ENCODE assay signal across 1 cellular context in genomic region chr16:20741555-20742285, GRCh38.
TF ChIP-seq lines count a peak whose summit lies in the region.

THUMPD1 (minus strand) TSS chr16:20741818; CDS start chr16:20741739, 79 bp downstream.

TF ChIP-seq in HepG2, 621 proteins besides CTCF, POLR2A, EP300 and RAD21 (continued from another document and continues in another):
- peak; percentile 68 for TF ChIP-seq DR1 (CRISPR knock-in tag; IDR thresholded peaks at IDR 0.05)
- TF ChIP-seq NCOA1 (CRISPR knock-in tag; IDR thresholded peaks at IDR 0.05), result peak; percentile 79; the same call in 1 of the 2 replicates
- TF ChIP-seq, protein P1, sequence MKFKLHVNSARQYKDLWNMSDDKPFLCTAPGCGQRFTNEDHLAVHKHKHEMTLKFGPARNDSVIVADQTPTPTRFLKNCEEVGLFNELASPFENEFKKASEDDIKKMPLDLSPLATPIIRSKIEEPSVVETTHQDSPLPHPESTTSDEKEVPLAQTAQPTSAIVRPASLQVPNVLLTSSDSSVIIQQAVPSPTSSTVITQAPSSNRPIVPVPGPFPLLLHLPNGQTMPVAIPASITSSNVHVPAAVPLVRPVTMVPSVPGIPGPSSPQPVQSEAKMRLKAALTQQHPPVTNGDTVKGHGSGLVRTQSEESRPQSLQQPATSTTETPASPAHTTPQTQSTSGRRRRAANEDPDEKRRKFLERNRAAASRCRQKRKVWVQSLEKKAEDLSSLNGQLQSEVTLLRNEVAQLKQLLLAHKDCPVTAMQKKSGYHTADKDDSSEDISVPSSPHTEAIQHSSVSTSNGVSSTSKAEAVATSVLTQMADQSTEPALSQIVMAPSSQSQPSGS (CRISPR knock-in tag; IDR thresholded peaks at IDR 0.05), result peak; percentile 95
- TF ChIP-seq ZNF326 (CRISPR knock-in tag; IDR thresholded peaks at IDR 0.05; ENCODE audit: borderline replicate concordance), result peak; percentile 94
- no peak for TF ChIP-seq ZNF10 (CRISPR knock-in tag; IDR thresholded peaks at IDR 0.05; ENCODE audit: borderline replicate concordance, low read depth)
- 0 out of 2 replicates have a peak, but pooled peaks have one; percentile 84 for TF ChIP-seq DNMT3B (CRISPR knock-in tag; conservative IDR thresholded peaks at IDR 0.05)
- TF ChIP-seq, protein P2, sequence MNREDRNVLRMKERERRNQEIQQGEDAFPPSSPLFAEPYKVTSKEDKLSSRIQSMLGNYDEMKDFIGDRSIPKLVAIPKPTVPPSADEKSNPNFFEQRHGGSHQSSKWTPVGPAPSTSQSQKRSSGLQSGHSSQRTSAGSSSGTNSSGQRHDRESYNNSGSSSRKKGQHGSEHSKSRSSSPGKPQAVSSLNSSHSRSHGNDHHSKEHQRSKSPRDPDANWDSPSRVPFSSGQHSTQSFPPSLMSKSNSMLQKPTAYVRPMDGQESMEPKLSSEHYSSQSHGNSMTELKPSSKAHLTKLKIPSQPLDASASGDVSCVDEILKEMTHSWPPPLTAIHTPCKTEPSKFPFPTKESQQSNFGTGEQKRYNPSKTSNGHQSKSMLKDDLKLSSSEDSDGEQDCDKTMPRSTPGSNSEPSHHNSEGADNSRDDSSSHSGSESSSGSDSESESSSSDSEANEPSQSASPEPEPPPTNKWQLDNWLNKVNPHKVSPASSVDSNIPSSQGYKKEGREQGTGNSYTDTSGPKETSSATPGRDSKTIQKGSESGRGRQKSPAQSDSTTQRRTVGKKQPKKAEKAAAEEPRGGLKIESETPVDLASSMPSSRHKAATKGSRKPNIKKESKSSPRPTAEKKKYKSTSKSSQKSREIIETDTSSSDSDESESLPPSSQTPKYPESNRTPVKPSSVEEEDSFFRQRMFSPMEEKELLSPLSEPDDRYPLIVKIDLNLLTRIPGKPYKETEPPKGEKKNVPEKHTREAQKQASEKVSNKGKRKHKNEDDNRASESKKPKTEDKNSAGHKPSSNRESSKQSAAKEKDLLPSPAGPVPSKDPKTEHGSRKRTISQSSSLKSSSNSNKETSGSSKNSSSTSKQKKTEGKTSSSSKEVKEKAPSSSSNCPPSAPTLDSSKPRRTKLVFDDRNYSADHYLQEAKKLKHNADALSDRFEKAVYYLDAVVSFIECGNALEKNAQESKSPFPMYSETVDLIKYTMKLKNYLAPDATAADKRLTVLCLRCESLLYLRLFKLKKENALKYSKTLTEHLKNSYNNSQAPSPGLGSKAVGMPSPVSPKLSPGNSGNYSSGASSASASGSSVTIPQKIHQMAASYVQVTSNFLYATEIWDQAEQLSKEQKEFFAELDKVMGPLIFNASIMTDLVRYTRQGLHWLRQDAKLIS (CRISPR knock-in tag; IDR thresholded peaks at IDR 0.05), result peak; percentile 77; the same call in 1 of the 2 replicates
- TF ChIP-seq RARG (CRISPR knock-in tag; IDR thresholded peaks at IDR 0.05; ENCODE audit: low read depth), result no peak
- peak; percentile 96 for TF ChIP-seq SALL2 (CRISPR knock-in tag; IDR thresholded peaks at IDR 0.05)
- no peak for TF ChIP-seq SMARCC2 (IDR thresholded peaks at IDR 0.05)
- no peak for TF ChIP-seq ZNF780A (CRISPR knock-in tag; IDR thresholded peaks at IDR 0.05)
- peak; percentile 79 for TF ChIP-seq ZNF781 (CRISPR knock-in tag; IDR thresholded peaks at IDR 0.05; ENCODE audit: borderline replicate concordance, not compliant biosample characterization)
- TF ChIP-seq, protein P3, sequence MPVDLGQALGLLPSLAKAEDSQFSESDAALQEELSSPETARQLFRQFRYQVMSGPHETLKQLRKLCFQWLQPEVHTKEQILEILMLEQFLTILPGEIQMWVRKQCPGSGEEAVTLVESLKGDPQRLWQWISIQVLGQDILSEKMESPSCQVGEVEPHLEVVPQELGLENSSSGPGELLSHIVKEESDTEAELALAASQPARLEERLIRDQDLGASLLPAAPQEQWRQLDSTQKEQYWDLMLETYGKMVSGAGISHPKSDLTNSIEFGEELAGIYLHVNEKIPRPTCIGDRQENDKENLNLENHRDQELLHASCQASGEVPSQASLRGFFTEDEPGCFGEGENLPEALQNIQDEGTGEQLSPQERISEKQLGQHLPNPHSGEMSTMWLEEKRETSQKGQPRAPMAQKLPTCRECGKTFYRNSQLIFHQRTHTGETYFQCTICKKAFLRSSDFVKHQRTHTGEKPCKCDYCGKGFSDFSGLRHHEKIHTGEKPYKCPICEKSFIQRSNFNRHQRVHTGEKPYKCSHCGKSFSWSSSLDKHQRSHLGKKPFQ (CRISPR knock-in tag; IDR thresholded peaks at IDR 0.05; ENCODE audit: insufficient replicate concordance), result no peak
- peak; percentile 54; the same call in 1 of the 2 replicates for TF ChIP-seq ONECUT2 (CRISPR knock-in tag; IDR thresholded peaks at IDR 0.05)
- no peak for TF ChIP-seq ZNF354B (CRISPR knock-in tag; IDR thresholded peaks at IDR 0.05)
- TF ChIP-seq, protein P4, sequence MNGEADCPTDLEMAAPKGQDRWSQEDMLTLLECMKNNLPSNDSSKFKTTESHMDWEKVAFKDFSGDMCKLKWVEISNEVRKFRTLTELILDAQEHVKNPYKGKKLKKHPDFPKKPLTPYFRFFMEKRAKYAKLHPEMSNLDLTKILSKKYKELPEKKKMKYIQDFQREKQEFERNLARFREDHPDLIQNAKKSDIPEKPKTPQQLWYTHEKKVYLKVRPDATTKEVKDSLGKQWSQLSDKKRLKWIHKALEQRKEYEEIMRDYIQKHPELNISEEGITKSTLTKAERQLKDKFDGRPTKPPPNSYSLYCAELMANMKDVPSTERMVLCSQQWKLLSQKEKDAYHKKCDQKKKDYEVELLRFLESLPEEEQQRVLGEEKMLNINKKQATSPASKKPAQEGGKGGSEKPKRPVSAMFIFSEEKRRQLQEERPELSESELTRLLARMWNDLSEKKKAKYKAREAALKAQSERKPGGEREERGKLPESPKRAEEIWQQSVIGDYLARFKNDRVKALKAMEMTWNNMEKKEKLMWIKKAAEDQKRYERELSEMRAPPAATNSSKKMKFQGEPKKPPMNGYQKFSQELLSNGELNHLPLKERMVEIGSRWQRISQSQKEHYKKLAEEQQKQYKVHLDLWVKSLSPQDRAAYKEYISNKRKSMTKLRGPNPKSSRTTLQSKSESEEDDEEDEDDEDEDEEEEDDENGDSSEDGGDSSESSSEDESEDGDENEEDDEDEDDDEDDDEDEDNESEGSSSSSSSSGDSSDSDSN (CRISPR knock-in tag; IDR thresholded peaks at IDR 0.05), result peak; percentile 62; the same call in 1 of the 2 replicates
- peak; percentile 45; the same call in 1 of the 2 replicates for TF ChIP-seq TBX3 (IDR thresholded peaks at IDR 0.05; ENCODE audit: borderline replicate concordance)
- TF ChIP-seq REXO4 (CRISPR knock-in tag; IDR thresholded peaks at IDR 0.05; ENCODE audit: borderline replicate concordance), result no peak
- TF ChIP-seq ELK4 (CRISPR knock-in tag; IDR thresholded peaks at IDR 0.05; ENCODE audit: borderline replicate concordance), result no peak
- TF ChIP-seq ZNF350 (CRISPR knock-in tag; IDR thresholded peaks at IDR 0.05; ENCODE audit: borderline replicate concordance, low read depth), result peak; percentile 63; the same call in 1 of the 2 replicates
- TF ChIP-seq, protein P5, sequence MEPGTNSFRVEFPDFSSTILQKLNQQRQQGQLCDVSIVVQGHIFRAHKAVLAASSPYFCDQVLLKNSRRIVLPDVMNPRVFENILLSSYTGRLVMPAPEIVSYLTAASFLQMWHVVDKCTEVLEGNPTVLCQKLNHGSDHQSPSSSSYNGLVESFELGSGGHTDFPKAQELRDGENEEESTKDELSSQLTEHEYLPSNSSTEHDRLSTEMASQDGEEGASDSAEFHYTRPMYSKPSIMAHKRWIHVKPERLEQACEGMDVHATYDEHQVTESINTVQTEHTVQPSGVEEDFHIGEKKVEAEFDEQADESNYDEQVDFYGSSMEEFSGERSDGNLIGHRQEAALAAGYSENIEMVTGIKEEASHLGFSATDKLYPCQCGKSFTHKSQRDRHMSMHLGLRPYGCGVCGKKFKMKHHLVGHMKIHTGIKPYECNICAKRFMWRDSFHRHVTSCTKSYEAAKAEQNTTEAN (CRISPR knock-in tag; conservative IDR thresholded peaks at IDR 0.05), result peak; percentile 85
- TF ChIP-seq ZNF747 (CRISPR knock-in tag; IDR thresholded peaks at IDR 0.05; ENCODE audit: borderline replicate concordance), result no peak; the same call in 1 of the 2 replicates
- TF ChIP-seq ZSCAN30 (CRISPR knock-in tag; IDR thresholded peaks at IDR 0.05), result no peak
- TF ChIP-seq, protein P6, sequence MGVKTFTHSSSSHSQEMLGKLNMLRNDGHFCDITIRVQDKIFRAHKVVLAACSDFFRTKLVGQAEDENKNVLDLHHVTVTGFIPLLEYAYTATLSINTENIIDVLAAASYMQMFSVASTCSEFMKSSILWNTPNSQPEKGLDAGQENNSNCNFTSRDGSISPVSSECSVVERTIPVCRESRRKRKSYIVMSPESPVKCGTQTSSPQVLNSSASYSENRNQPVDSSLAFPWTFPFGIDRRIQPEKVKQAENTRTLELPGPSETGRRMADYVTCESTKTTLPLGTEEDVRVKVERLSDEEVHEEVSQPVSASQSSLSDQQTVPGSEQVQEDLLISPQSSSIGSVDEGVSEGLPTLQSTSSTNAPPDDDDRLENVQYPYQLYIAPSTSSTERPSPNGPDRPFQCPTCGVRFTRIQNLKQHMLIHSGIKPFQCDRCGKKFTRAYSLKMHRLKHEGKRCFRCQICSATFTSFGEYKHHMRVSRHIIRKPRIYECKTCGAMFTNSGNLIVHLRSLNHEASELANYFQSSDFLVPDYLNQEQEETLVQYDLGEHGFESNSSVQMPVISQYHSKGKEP (CRISPR knock-in tag; IDR thresholded peaks at IDR 0.05), result peak; percentile 84; the same call in 1 of the 2 replicates
- peak; percentile 87 for TF ChIP-seq GATAD2A (CRISPR knock-in tag; IDR thresholded peaks at IDR 0.05)
- TF ChIP-seq, protein P7, sequence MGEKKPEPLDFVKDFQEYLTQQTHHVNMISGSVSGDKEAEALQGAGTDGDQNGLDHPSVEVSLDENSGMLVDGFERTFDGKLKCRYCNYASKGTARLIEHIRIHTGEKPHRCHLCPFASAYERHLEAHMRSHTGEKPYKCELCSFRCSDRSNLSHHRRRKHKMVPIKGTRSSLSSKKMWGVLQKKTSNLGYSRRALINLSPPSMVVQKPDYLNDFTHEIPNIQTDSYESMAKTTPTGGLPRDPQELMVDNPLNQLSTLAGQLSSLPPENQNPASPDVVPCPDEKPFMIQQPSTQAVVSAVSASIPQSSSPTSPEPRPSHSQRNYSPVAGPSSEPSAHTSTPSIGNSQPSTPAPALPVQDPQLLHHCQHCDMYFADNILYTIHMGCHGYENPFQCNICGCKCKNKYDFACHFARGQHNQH (CRISPR knock-in tag; IDR thresholded peaks at IDR 0.05), result peak; percentile 96
- no peak; the same call in 1 of the 2 replicates for TF ChIP-seq GRHL1 (CRISPR knock-in tag; conservative IDR thresholded peaks at IDR 0.05)
- TF ChIP-seq ZNF142 (CRISPR knock-in tag; IDR thresholded peaks at IDR 0.05), result peak; percentile 75
